In the genomic region with DNA sequence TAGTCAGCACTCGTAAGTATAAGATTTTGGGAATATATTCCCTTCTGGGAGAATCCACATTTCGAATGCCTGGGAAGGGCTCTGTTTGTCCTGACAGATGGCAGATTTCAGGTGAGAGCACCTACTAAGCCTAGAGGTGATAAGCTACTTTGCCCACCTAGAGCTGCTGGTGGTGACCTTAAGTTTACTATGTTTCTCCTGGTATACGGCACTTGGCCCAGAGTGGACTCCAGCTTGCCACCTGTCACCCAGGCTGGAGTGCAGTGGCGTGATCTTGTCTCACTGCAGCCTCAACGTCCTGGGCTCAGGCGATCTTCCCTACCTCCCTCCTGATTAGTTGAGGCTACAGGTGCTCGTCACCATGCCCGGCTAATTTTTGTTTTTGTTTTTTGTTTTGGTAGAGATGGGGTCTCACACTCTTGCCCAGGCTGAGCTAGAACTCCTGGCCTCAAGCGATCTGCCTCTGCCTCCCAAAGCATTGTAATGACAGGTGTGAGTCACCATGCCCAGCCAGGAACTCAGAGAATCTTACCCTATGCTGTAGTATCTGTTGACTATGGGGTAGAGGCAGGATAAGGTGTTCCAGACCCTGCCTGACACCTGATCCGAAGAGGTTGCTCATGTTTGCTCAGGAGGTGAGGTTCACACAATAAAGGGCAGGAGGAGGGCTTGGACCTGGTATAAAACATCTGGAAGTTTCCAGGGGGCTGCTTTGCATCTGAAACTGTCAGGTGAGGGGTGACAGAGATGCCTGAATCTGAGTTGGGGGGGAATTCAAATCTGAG, we compare ENCODE assay signal across 1 cellular context.
TF ChIP-seq lines count a peak whose summit lies in the region.

A gene with protein sequence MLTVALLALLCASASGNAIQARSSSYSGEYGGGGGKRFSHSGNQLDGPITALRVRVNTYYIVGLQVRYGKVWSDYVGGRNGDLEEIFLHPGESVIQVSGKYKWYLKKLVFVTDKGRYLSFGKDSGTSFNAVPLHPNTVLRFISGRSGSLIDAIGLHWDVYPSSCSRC (plus strand): TSS at position 681 of the 785 bp plus-strand sequence. CDS start 1,011 bp downstream, outside the sequence.

TF ChIP-seq in HCT116, 20 proteins besides CTCF, POLR2A, EP300 and RAD21 (continued from another document):
- TF ChIP-seq JUND (IDR thresholded peaks at IDR 0.05) = no peak
- TF ChIP-seq TCF7L2 (IDR thresholded peaks at IDR 0.05; ENCODE audit: borderline replicate concordance, extremely low read depth, insufficient read depth, insufficient read length) = no peak
- no peak for TF ChIP-seq ELF1 (IDR thresholded peaks at IDR 0.05; ENCODE audit: borderline replicate concordance, low read depth)
- no peak for TF ChIP-seq EZH2phosphoT487 (IDR thresholded peaks at IDR 0.05; ENCODE audit: borderline replicate concordance)
- no peak for TF ChIP-seq EZH2 (IDR thresholded peaks at IDR 0.05)
- TF ChIP-seq ZFX (IDR thresholded peaks at IDR 0.05) = no peak
- TF ChIP-seq SP1 (IDR thresholded peaks at IDR 0.05; ENCODE audit: low read depth) = no peak
- no peak for TF ChIP-seq SRF (IDR thresholded peaks at IDR 0.05; ENCODE audit: low read depth)
